ENCODE assay signal across 8 cellular contexts in the genomic region with DNA sequence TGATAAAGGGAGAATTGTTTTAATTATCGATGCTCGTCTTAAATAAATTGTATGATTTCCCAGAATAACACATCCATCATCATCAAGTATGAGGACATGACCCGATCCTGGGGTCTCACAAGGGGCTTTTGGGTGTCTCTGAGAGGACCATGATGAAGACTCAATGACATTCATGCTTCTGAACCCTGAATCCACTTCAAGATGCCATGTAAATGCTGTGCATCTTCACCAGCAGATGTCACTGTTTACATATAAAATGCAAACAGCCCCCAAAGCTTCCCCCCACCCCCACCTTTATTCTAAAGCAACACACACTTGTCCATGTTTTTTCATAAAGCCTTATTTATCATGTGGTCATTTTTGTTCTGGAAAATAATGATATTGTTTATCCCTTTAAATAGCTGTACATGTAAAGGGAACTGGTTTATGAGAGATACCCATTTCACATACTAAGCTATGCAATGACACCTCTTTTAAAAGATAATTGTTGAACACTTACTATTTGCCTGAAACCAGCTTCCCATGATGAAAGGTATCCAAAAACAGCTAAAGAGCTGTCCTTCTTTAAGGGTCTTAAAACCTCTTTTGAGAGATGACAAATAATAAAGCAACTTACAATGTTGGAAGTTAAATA.
A peak's percentile ranks its signal among the peaks of the same experiment; 100 is the strongest.
DNase-seq lines count a peak whose midpoint lies in the region; ATAC-seq and TF ChIP-seq lines count a peak whose summit lies in the region.

No MANE protein-coding gene starts in this region.

- no peak overlapping the region for H3K27ac Mint-ChIP-seq in CD4-positive, alpha-beta T cell
- H3K27ac Mint-ChIP-seq in H9: peak overlapping the region in 1 of 3 experiments; percentile 82; a peak in 1 of 7 replicates
- H3K27ac Mint-ChIP-seq in WTC11: no peak overlapping the region

- no peak overlapping the region for H2BK12ac ChIP-seq in H9 (ENCODE audit: insufficient read length, low read depth, low read length)

- H3K79me1 ChIP-seq in H9 (ENCODE audit: insufficient read depth, low read depth, low read length, poor library complexity, severe bottlenecking): no peaks in the 10 kb centered on the region

- H3K36me3 ChIP-seq in upper lobe of right lung: no peaks in the 10 kb centered on the region

- no peak overlapping the region for H3K4ac ChIP-seq in H9 (ENCODE audit: low read depth, low read length)

- no CpG with 5 or more reads among the region's 3 CpGs for WGBS in H9 (ENCODE audit: extremely low coverage, insufficient read length, low lambda C conversion rate)

- H2AFZ ChIP-seq in H9 (ENCODE audit: low read length): no peak overlapping the region

- peaks cover 10% of the 10 kb centered on the region for H3K27me3 Mint-ChIP-seq in CD4-positive, alpha-beta T cell
- no peaks in the 10 kb centered on the region; the same call in 1 of the 2 replicates for H3K27me3 Mint-ChIP-seq in H9 (ENCODE audit: low read depth)
- no peaks in the 10 kb centered on the region; the same call in 1 of the 2 replicates for H3K27me3 Mint-ChIP-seq in WTC11 (ENCODE audit: low read depth)

- H3K36me3 Mint-ChIP-seq in CD4-positive, alpha-beta T cell (ENCODE audit: low read depth): no peaks in the 10 kb centered on the region
- no peaks in the 10 kb centered on the region; a peak in 2 of 7 replicates for H3K36me3 Mint-ChIP-seq in H9 (ENCODE audit: insufficient read depth in 1 of 3, low read depth in 3 of 3)
- peaks cover 4% of the 10 kb centered on the region for H3K36me3 Mint-ChIP-seq in WTC11

- intact Hi-C loops in CD4-positive, alpha-beta T cell (cut with DNase I, micrococcal nuclease): loop anchor here (2.0 to 10.0 kb wide), 4 partner anchors 426 to 1376 kb away; no protein-coding TSS in a partner anchor
- intact Hi-C loops in upper lobe of right lung (cut with DNase I): no loop called here

- H3K79me2 ChIP-seq in H9 (ENCODE audit: insufficient read depth, low read length): no peaks in the 10 kb centered on the region

- POLR2A ChIA-PET in CD4-positive, alpha-beta T cell (lab: Charles Lee): no interaction called here
- POLR2A ChIA-PET in WTC11 (lab: Charles Lee): interaction anchor here (0.6 kb wide), 1 partner anchor 429 kb away, joined by 3 read pairs; no protein-coding TSS in a partner anchor

- H3K23me2 ChIP-seq in H9 (ENCODE audit: insufficient read length, low read depth, low read length, poor library complexity, severe bottlenecking): no peaks in the 10 kb centered on the region

- H3K14ac ChIP-seq in H9 (ENCODE audit: insufficient read depth, low read length): no peak overlapping the region

- H3T11ph ChIP-seq in H9 (ENCODE audit: low read length): no peak overlapping the region

- H3K4me1 Mint-ChIP-seq in CD4-positive, alpha-beta T cell (ENCODE audit: low read depth): no peaks in the 10 kb centered on the region
- peaks cover 49 to 50% of the 10 kb centered on the region in 2 experiments for H3K4me1 Mint-ChIP-seq in H9
- H3K4me1 Mint-ChIP-seq in WTC11: peaks cover 51% of the 10 kb centered on the region

- H3K4me1 ChIP-seq in H9 (ENCODE audit: insufficient read depth, low read length) (peaks cover 14% of the 10 kb centered on the region), upper lobe of right lung (no peaks in the 10 kb centered on the region)

- H4K5ac ChIP-seq in H9 (ENCODE audit: insufficient read length, low read depth, low read length): no peak overlapping the region

- H4K20me1 ChIP-seq in H9 (ENCODE audit: control insufficient read depth, insufficient read depth, insufficient read length): no peaks in the 10 kb centered on the region

- peak; percentile 70 for TF ChIP-seq CTCF in CD4-positive, alpha-beta T cell (IDR thresholded peaks at IDR 0.05)
- peak; percentile 91 for TF ChIP-seq CTCF in H9 (conservative IDR thresholded peaks at IDR 0.05)
- TF ChIP-seq CTCF in WTC11 (IDR thresholded peaks at IDR 0.05): peak; percentile 36; the same call in 1 of the 2 replicates
- peak; percentile 64 for TF ChIP-seq CTCF in upper lobe of right lung (IDR thresholded peaks at IDR 0.05)

- no peak overlapping the region for H4K8ac ChIP-seq in H9 (replicated peaks; ENCODE audit: insufficient read length, low read depth, low read length)

- no peak overlapping the region for H3K56ac ChIP-seq in H9 (ENCODE audit: insufficient read length, low read depth, low read length)

- no peak overlapping the region for H4K91ac ChIP-seq in H9 (ENCODE audit: insufficient read length, low read depth, low read length)

- ATAC-seq in CD4-positive, alpha-beta T cell (ENCODE audit: poor library complexity): no peak
- peak; percentile 36; the same call in 1 of the 2 replicates for ATAC-seq in WTC11
- peak; percentile 45 for ATAC-seq in upper lobe of right lung
- no peak for ATAC-seq in GM21529 (IDR thresholded peaks at IDR 0.05; ENCODE audit: unreplicated experiment)

- no peak overlapping the region for H2BK5ac ChIP-seq in H9 (ENCODE audit: insufficient read length, low read length)

- H3K18ac ChIP-seq in H9 (ENCODE audit: insufficient read length, low read depth, low read length): no peak overlapping the region

- H3K27me3 ChIP-seq in CD4-positive, alpha-beta T cell (ENCODE audit: control insufficient read depth, insufficient read depth, low read length): no peaks in the 10 kb centered on the region
- H3K27me3 ChIP-seq in H9 (ENCODE audit: insufficient read depth, low read length) (no peaks in the 10 kb centered on the region), upper lobe of right lung (no peaks in the 10 kb centered on the region)

- H3K4me2 ChIP-seq in H9 (ENCODE audit: insufficient read depth, insufficient read length, low read length): no peak overlapping the region

- CTCF ChIA-PET in CD4-positive, alpha-beta T cell (lab: Charles Lee): interaction anchor here (0.7 to 0.8 kb wide), 2 partner anchors 13 to 1592 kb away, joined by 3 to 5 read pairs; no protein-coding TSS in a partner anchor
- CTCF ChIA-PET in WTC11 (lab: Charles Lee): interaction anchor here (0.6 to 8.9 kb wide), 34 partner anchors 8 to 1383 kb away, joined by 3 to 110 read pairs (median 4); a partner anchor contains a TSS

- H3K9ac ChIP-seq in H9 (ENCODE audit: extremely low read depth, insufficient read length, low read length): no peak overlapping the region

- H3K9me3 ChIP-seq in CD4-positive, alpha-beta T cell (ENCODE audit: control insufficient read depth, low read length): no peaks in the 10 kb centered on the region
- H3K9me3 ChIP-seq in H9 (ENCODE audit: control insufficient read depth, low read depth, low read length): no peaks in the 10 kb centered on the region
- no peaks in the 10 kb centered on the region for H3K9me3 ChIP-seq in upper lobe of right lung

- H3K9me3 Mint-ChIP-seq in CD4-positive, alpha-beta T cell: no peaks in the 10 kb centered on the region
- H3K9me3 Mint-ChIP-seq in H9 (peaks cover 3 to 5% of the 10 kb centered on the region in 2 experiments; a peak in 3 of 5 replicates), WTC11 (peaks cover 7% of the 10 kb centered on the region)

- no peak overlapping the region for H2BK120ac ChIP-seq in H9 (ENCODE audit: low read depth, low read length, poor library complexity, severe bottlenecking)

- H3K4me3 ChIP-seq in upper lobe of right lung: no peak overlapping the region

- no peak overlapping the region for H2BK15ac ChIP-seq in H9 (ENCODE audit: low read depth, low read length)

- H3K27ac ChIP-seq in CD4-positive, alpha-beta T cell (ENCODE audit: low read depth, low read length): no peak overlapping the region
- no peak overlapping the region for H3K27ac ChIP-seq in H9 (ENCODE audit: insufficient read length, low read depth, low read length)
- no peak overlapping the region for H3K27ac ChIP-seq in upper lobe of right lung

- H2BK20ac ChIP-seq in H9 (ENCODE audit: low read depth, low read length, poor library complexity, severe bottlenecking): no peak overlapping the region

- H2AK5ac ChIP-seq in H9 (ENCODE audit: insufficient read length, low read length): no peak overlapping the region

- H3K4me3 Mint-ChIP-seq in CD4-positive, alpha-beta T cell: no peak overlapping the region
- H3K4me3 Mint-ChIP-seq in H9: no peak overlapping the region
- no peak overlapping the region for H3K4me3 Mint-ChIP-seq in WTC11

- no peak for DNase-seq in CD4-positive, alpha-beta T cell
- DNase-seq in H9 (no peak), WTC11 (ENCODE audit: low spot score) (no peak), iPS-NIHi11 (ENCODE audit: low spot score) (peak; percentile 50), upper lobe of right lung (no peak)
- DNase-seq in activated T-cell treated with anti-CD3 and anti-CD28 coated beads, Interleukin-2, amount 50 U/mL, for 1 hour: no peak
- DNase-seq in activated naive CD4-positive, alpha-beta T cell treated with Interleukin-2 at 50 U/mL for 16 hours: no peak

- no peak overlapping the region for H3K23ac ChIP-seq in H9 (ENCODE audit: insufficient read length, low read depth, low read length)

TF ChIP-seq in WTC11, 78 proteins besides CTCF, POLR2A, EP300 and RAD21 (continues in another document):
- TF ChIP-seq, protein P1, sequence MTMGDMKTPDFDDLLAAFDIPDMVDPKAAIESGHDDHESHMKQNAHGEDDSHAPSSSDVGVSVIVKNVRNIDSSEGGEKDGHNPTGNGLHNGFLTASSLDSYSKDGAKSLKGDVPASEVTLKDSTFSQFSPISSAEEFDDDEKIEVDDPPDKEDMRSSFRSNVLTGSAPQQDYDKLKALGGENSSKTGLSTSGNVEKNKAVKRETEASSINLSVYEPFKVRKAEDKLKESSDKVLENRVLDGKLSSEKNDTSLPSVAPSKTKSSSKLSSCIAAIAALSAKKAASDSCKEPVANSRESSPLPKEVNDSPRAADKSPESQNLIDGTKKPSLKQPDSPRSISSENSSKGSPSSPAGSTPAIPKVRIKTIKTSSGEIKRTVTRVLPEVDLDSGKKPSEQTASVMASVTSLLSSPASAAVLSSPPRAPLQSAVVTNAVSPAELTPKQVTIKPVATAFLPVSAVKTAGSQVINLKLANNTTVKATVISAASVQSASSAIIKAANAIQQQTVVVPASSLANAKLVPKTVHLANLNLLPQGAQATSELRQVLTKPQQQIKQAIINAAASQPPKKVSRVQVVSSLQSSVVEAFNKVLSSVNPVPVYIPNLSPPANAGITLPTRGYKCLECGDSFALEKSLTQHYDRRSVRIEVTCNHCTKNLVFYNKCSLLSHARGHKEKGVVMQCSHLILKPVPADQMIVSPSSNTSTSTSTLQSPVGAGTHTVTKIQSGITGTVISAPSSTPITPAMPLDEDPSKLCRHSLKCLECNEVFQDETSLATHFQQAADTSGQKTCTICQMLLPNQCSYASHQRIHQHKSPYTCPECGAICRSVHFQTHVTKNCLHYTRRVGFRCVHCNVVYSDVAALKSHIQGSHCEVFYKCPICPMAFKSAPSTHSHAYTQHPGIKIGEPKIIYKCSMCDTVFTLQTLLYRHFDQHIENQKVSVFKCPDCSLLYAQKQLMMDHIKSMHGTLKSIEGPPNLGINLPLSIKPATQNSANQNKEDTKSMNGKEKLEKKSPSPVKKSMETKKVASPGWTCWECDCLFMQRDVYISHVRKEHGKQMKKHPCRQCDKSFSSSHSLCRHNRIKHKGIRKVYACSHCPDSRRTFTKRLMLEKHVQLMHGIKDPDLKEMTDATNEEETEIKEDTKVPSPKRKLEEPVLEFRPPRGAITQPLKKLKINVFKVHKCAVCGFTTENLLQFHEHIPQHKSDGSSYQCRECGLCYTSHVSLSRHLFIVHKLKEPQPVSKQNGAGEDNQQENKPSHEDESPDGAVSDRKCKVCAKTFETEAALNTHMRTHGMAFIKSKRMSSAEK (CRISPR knock-in tag; IDR thresholded peaks at IDR 0.05; ENCODE audit: borderline replicate concordance): no peak
- TF ChIP-seq MXD4 (CRISPR knock-in tag; IDR thresholded peaks at IDR 0.05; ENCODE audit: borderline replicate concordance): no peak
- TF ChIP-seq NR1H2 (CRISPR knock-in tag; IDR thresholded peaks at IDR 0.05): no peak

Comparison
In these comparisons a context has a peak if more than half of its experiments do, and no peak if none do; other contexts are left out.
1. ATAC-seq: peak in WTC11 (single experiment) and upper lobe of right lung (single experiment); none in CD4-positive, alpha-beta T cell (single experiment) and GM21529 (single experiment).
2. CTCF ChIP-seq: peak in every context shown above with its lines; median percentile 91 in H9; 70 in CD4-positive, alpha-beta T cell; 64 in upper lobe of right lung; 36 in WTC11.